Comparison of ENCODE assay signal across 31 cellular contexts in the genomic region with DNA sequence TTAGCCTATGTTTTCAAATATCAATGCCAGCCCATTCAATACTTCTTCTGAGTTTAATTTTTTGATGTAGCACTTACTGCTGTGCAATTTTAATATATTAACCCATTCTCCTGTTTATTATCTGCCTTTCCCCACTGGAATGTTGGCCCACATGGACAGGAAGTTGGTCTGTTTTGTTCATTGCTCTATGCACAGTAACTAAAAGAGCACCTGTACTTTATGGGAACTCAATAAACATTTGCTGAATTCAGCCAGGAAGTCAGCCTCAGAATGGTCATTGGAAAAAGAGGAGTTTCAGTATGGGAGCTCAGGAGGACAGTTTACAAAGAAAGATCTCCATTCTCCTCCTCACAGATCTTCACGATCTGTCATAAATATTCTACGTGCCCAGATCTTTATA.
"Had no signal": no experiment of that assay in that cellular context is flagged by ENCODE, and none has a peak within 500 bp of the region (broad histone marks: within the 10 kb centered on the region; RNA-seq: fewer than 3 reads in every experiment).

No MANE protein-coding gene starts in this region.

- ATAC-seq: activated CD4-positive, alpha-beta T cell treated with anti-CD3 and anti-CD28 coated beads for 36 hours; activated CD4-positive, CD25-positive, alpha-beta regulatory T cell treated with anti-CD3 and anti-CD28 coated beads, Interleukin-2, amount 50 U/mL, for 24 hours; activated CD8-positive, alpha-beta memory T cell treated with anti-CD3 and anti-CD28 coated beads, Interleukin-2, amount 10 ng/mL, durations not matched to agents 7 days and 5 days; activated CD8-positive, alpha-beta T cell treated with anti-CD3 and anti-CD28 coated beads, Interleukin-2, amount 10 ng/mL, durations not matched to agents 7 days and 5 days; activated naive CD8-positive, alpha-beta T cell treated with anti-CD3 and anti-CD28 coated beads, Interleukin-2, amount 50 U/mL, for 24 hours; WTC11 had no signal

- H3K27ac ChIP-seq: ascending aorta, cardiac muscle cell, WERI-Rb-1 had no signal

- H3K9me3 ChIP-seq: ascending aorta had no signal

- FAIRE-seq: bronchial epithelial cell, TTC549 had no signal

- H3K4me1 ChIP-seq: ascending aorta had no signal

- H3K4me3 ChIP-seq: ascending aorta, cardiac muscle cell had no signal

- H3K36me3 ChIP-seq: ascending aorta, cardiac muscle cell, WERI-Rb-1 had no signal

- DNase-seq: activated CD4-positive, alpha-beta memory T cell treated with anti-CD3 and anti-CD28 coated beads, Interleukin-2, amount 10 ng/mL, durations not matched to agents 7 days and 5 days; activated CD4-positive, alpha-beta T cell treated with anti-CD3 and anti-CD28 coated beads for 1 hour; activated CD4-positive, alpha-beta T cell treated with anti-CD3 and anti-CD28 coated beads for 36 hours; activated CD4-positive, alpha-beta T cell treated with anti-CD3 and anti-CD28 coated beads, Interleukin-2, amount 10 ng/mL, durations not matched to agents 24 days and 14 days; activated CD4-positive, alpha-beta T cell treated with anti-CD3 and anti-CD28 coated beads, Interleukin-2, amount 50 U/mL, for 48 hours; activated CD4-positive, CD25-positive, alpha-beta regulatory T cell; activated CD8-positive, alpha-beta memory T cell treated with anti-CD3 and anti-CD28 coated beads for 24 hours; activated CD8-positive, alpha-beta memory T cell treated with anti-CD3 and anti-CD28 coated beads, Interleukin-2, amount 10 ng/mL, durations not matched to agents 7 days and 5 days; activated CD8-positive, alpha-beta memory T cell treated with anti-CD3 and anti-CD28 coated beads, Interleukin-2, amount 50 U/mL, for 48 hours; activated CD8-positive, alpha-beta T cell treated with anti-CD3 and anti-CD28 coated beads, Interleukin-2, amount 10 ng/mL, durations not matched to agents 7 days and 5 days; activated effector memory CD4-positive, alpha-beta T cell treated with Interleukin-2 at 50 U/mL for 16 hours; activated gamma-delta T cell; activated naive CD4-positive, alpha-beta T cell treated with anti-CD3 and anti-CD28 coated beads, Interleukin-2, amount 10 ng/mL, durations not matched to agents 7 days and 5 days; activated naive CD4-positive, alpha-beta T cell treated with Interleukin-2 at 50 U/mL for 16 hours; activated naive CD8-positive, alpha-beta T cell treated with anti-CD3 and anti-CD28 coated beads, Interleukin-2, amount 10 ng/mL, durations not matched to agents 7 days and 5 days; activated naive CD8-positive, alpha-beta T cell treated with anti-CD3 and anti-CD28 coated beads, Interleukin-2, amount 50 U/mL, for 24 hours; activated T-cell treated with anti-CD3 and anti-CD28 coated beads, Interleukin-2, amount 50 U/mL, for 24 hours; activated T-cell treated with anti-CD3 and anti-CD28 coated beads, Interleukin-2, amount 50 U/mL, for 48 hours; amygdala; anterior cingulate cortex; caudate nucleus; T-helper 1 cell; T-helper 2 cell; T-helper 9 cell; WERI-Rb-1 had no signal
